16 cellular contexts compared by ENCODE assay signal in genomic region chr16:47342055-47342454, GRCh38.
DNase-seq lines count a peak whose midpoint lies in the region; ATAC-seq, FAIRE-seq and TF ChIP-seq lines count a peak whose summit lies in the region.
"Had no signal": no experiment of that assay in that cellular context is flagged by ENCODE, and none has a peak within 500 bp of the region (broad histone marks: within the 10 kb centered on the region; RNA-seq: fewer than 3 reads in every experiment).

No MANE protein-coding gene starts in this region.

- H2AK5ac ChIP-seq in mesenchymal stem cell (ENCODE audit: low read length, severe bottlenecking), result no peak overlapping the region

- H3K27me3 ChIP-seq in HepG2 (ENCODE audit: control insufficient read depth in 1 of 2, insufficient read depth in 2 of 2, low read length in 2 of 2) (no peaks in the 10 kb centered on the region), right lobe of liver (no peaks in the 10 kb centered on the region), astrocyte (ENCODE audit: insufficient read depth, low read length) (no peaks in the 10 kb centered on the region), mesenchymal stem cell (ENCODE audit: control insufficient read depth in 1 of 2, insufficient read depth in 1 of 2, low read length in 2 of 2) (no peaks in the 10 kb centered on the region)
- H3K27me3 ChIP-seq: BLaER1 had no signal

- no peaks in the 10 kb centered on the region for H3K4me1 Mint-ChIP-seq in astrocyte (ENCODE audit: low read depth, unreplicated experiment)
- H3K4me1 Mint-ChIP-seq in activated T-helper 2 cell treated with anti-CD3 and anti-CD28 coated beads, Interferon-gamma antibody, Interleukin-2, Interleukin-4, amounts not matched to agents 10 μg/mL and 5 μg/mL and 100 μg/mL, durations not matched to agents 14 hours and 24 hours and 36 hours (ENCODE audit: low read depth), result no peaks in the 10 kb centered on the region

- H3K9ac ChIP-seq in HepG2 (ENCODE audit: insufficient read depth, low read depth, low read length) (no peak overlapping the region), astrocyte (ENCODE audit: low read length) (no peak overlapping the region), mesenchymal stem cell (ENCODE audit: low read length) (peak overlapping the region; percentile 11)
- H3K9ac ChIP-seq: BLaER1 had no signal

- no peak overlapping the region for H3K4ac ChIP-seq in mesenchymal stem cell (ENCODE audit: low read depth in 1 of 2, low read length in 2 of 2)

- no peak overlapping the region for H2BK12ac ChIP-seq in mesenchymal stem cell (ENCODE audit: low read length in 2 of 2)

- H3K27ac Mint-ChIP-seq in astrocyte (ENCODE audit: unreplicated experiment), result no peak overlapping the region
- no peak overlapping the region for H3K27ac Mint-ChIP-seq in activated T-helper 2 cell treated with anti-CD3 and anti-CD28 coated beads, Interferon-gamma antibody, Interleukin-2, Interleukin-4, amounts not matched to agents 10 μg/mL and 5 μg/mL and 100 μg/mL, durations not matched to agents 14 hours and 24 hours and 36 hours
- H3K27ac Mint-ChIP-seq: HFFc6 had no signal

- no peak overlapping the region for H3K4me2 ChIP-seq in HepG2 (ENCODE audit: low read depth, low read length)
- H3K4me2 ChIP-seq in astrocyte (ENCODE audit: low read length), result no peak overlapping the region
- H3K4me2 ChIP-seq in mesenchymal stem cell (ENCODE audit: low read length, poor library complexity, severe bottlenecking), result no peak overlapping the region
- H3K4me2 ChIP-seq: BLaER1 had no signal

- peaks cover 15% of the 10 kb centered on the region for H3K9me3 Mint-ChIP-seq in astrocyte (ENCODE audit: unreplicated experiment)
- peaks cover 22% of the 10 kb centered on the region for H3K9me3 Mint-ChIP-seq in activated T-helper 2 cell treated with anti-CD3 and anti-CD28 coated beads, Interferon-gamma antibody, Interleukin-2, Interleukin-4, amounts not matched to agents 10 μg/mL and 5 μg/mL and 100 μg/mL, durations not matched to agents 14 hours and 24 hours and 36 hours

- H3K18ac ChIP-seq in mesenchymal stem cell (ENCODE audit: low read depth in 1 of 2, low read length in 2 of 2), result no peak overlapping the region

- no peak overlapping the region for H4K8ac ChIP-seq in mesenchymal stem cell (ENCODE audit: low read length)

- H3K14ac ChIP-seq in mesenchymal stem cell (ENCODE audit: low read length in 2 of 2), result no peak overlapping the region

- no peaks in the 10 kb centered on the region for H3K27me3 Mint-ChIP-seq in astrocyte (ENCODE audit: low read depth, unreplicated experiment)
- H3K27me3 Mint-ChIP-seq in activated T-helper 2 cell treated with anti-CD3 and anti-CD28 coated beads, Interferon-gamma antibody, Interleukin-2, Interleukin-4, amounts not matched to agents 10 μg/mL and 5 μg/mL and 100 μg/mL, durations not matched to agents 14 hours and 24 hours and 36 hours (ENCODE audit: low read depth), result no peaks in the 10 kb centered on the region
- H3K27me3 Mint-ChIP-seq: CD8-positive, alpha-beta memory T cell had no signal

- H2BK15ac ChIP-seq in mesenchymal stem cell (ENCODE audit: low read depth, poor library complexity, severe bottlenecking), result no peak overlapping the region

- H3K4me3 Mint-ChIP-seq in astrocyte (ENCODE audit: unreplicated experiment), result no peak overlapping the region
- no peak overlapping the region for H3K4me3 Mint-ChIP-seq in activated T-helper 2 cell treated with anti-CD3 and anti-CD28 coated beads, Interferon-gamma antibody, Interleukin-2, Interleukin-4, amounts not matched to agents 10 μg/mL and 5 μg/mL and 100 μg/mL, durations not matched to agents 14 hours and 24 hours and 36 hours (ENCODE audit: low read depth)
- H3K4me3 Mint-ChIP-seq: CD8-positive, alpha-beta memory T cell; HFFc6 had no signal

- peaks cover 3% of the 10 kb centered on the region for H3K79me1 ChIP-seq in mesenchymal stem cell (replicated peaks; ENCODE audit: low read length, poor library complexity, severe bottlenecking)

- no peak overlapping the region for H3K23ac ChIP-seq in mesenchymal stem cell (ENCODE audit: low read length in 2 of 2)

- H3K36me3 ChIP-seq in HepG2 (replicated peaks in 1 of 2; ENCODE audit: control insufficient read depth in 1 of 2, insufficient read depth in 2 of 2, low read length in 2 of 2) (no peaks in the 10 kb centered on the region), right lobe of liver (no peaks in the 10 kb centered on the region), astrocyte (ENCODE audit: insufficient read depth, low read length) (no peaks in the 10 kb centered on the region), mesenchymal stem cell (ENCODE audit: control insufficient read depth in 1 of 2, insufficient read depth in 2 of 2, low read depth in 1 of 2, low read length in 2 of 2) (peaks cover 7 to 9% of the 10 kb centered on the region in 2 experiments)

- no peaks in the 10 kb centered on the region for H3K79me2 ChIP-seq in HepG2 (ENCODE audit: insufficient read depth, low read length)
- no peaks in the 10 kb centered on the region for H3K79me2 ChIP-seq in astrocyte (ENCODE audit: insufficient read depth, low read length)

- H4K20me1 ChIP-seq in HepG2 (ENCODE audit: insufficient read depth, low read length), result no peaks in the 10 kb centered on the region
- no peaks in the 10 kb centered on the region for H4K20me1 ChIP-seq in astrocyte (ENCODE audit: insufficient read depth, low read length)
- H4K20me1 ChIP-seq: BLaER1 had no signal

- no peak overlapping the region for H4K91ac ChIP-seq in mesenchymal stem cell (ENCODE audit: low read length)

- no peak overlapping the region for H3K4me3 ChIP-seq in HepG2 (replicated peaks in 1 of 3; ENCODE audit: insufficient read depth in 1 of 3, low read depth in 2 of 3, low read length in 3 of 3)
- H3K4me3 ChIP-seq in right lobe of liver, result no peak overlapping the region
- no peak overlapping the region for H3K4me3 ChIP-seq in astrocyte (ENCODE audit: insufficient read depth, low read depth, low read length)
- no peak overlapping the region for H3K4me3 ChIP-seq in mesenchymal stem cell (ENCODE audit: insufficient read depth in 1 of 2, low read depth in 1 of 2, low read length in 2 of 2)
- H3K4me3 ChIP-seq: BLaER1 had no signal

- FAIRE-seq in HepG2 (lab: Jason Lieb, UNC) (no peak), astrocyte (lab: Jason Lieb, UNC) (no peak)

- ATAC-seq in HepG2, result no peak
- ATAC-seq in right lobe of liver, result no peak

- intact Hi-C loops in HepG2 (cut with micrococcal nuclease; ENCODE audit: unreplicated experiment), result no loop called here
- intact Hi-C loops in right lobe of liver (cut with DNase I), result no loop called here
- intact Hi-C loops in activated T-helper 2 cell treated with anti-CD3 and anti-CD28 coated beads, Interferon-gamma antibody, Interleukin-2, Interleukin-4, amounts not matched to agents 10 μg/mL and 5 μg/mL and 100 μg/mL, durations not matched to agents 14 hours and 24 hours and 36 hours (cut with micrococcal nuclease), result no loop called here

- H3K9me3 ChIP-seq in HepG2 (ENCODE audit: low read length), result peaks cover 3% of the 10 kb centered on the region; the same call in 1 of the 2 replicates
- H3K9me3 ChIP-seq in right lobe of liver, result no peaks in the 10 kb centered on the region
- peaks cover 5% of the 10 kb centered on the region for H3K9me3 ChIP-seq in astrocyte (ENCODE audit: insufficient read depth, low read depth, low read length)
- peaks cover 19% of the 10 kb centered on the region for H3K9me3 ChIP-seq in mesenchymal stem cell (ENCODE audit: control insufficient read depth, low read length)
- H3K9me3 ChIP-seq: Caco-2 had no signal

- DNase-seq in HepG2 (ENCODE audit: low spot score) (no peak), right lobe of liver (no peak), astrocyte (ENCODE audit: low read depth) (peak; percentile 43), mesenchymal stem cell (no peak), AG08395 (ENCODE audit: low spot score) (no peak), NCI-H748 treated with DMSO at 0.1 percent for 48 hours (lab: John Stamatoyannopoulos, UW) (no peak)
- DNase-seq in activated T-helper 2 cell treated with anti-CD3 and anti-CD28 coated beads, Interferon-gamma antibody, Interleukin-2, Interleukin-4, amounts not matched to agents 10 μg/mL and 5 μg/mL and 100 μg/mL, durations not matched to agents 14 hours and 24 hours and 36 hours (ENCODE audit: low spot score), result no peak
- DNase-seq: AML-193; Caco-2; CD8-positive, alpha-beta memory T cell; DND-41; GF-D8; HCEC 1CT; HFFc6 had no signal

- BruUV-seq in HepG2 (replicated peaks; lab: Mats Ljungman, UMichigan), result no TSS peak

- no peak overlapping the region for H2BK120ac ChIP-seq in mesenchymal stem cell (ENCODE audit: low read depth, low read length)

- no peak for TF ChIP-seq EP300 in HepG2 (IDR thresholded peaks at IDR 0.05; ENCODE audit: low read depth in 2 of 2, low read length in 2 of 2)
- TF ChIP-seq EP300 in HepG2 (CRISPR knock-in tag; IDR thresholded peaks at IDR 0.05; ENCODE audit: borderline replicate concordance), result no peak

- TF ChIP-seq POLR2A in HepG2 (IDR thresholded peaks at IDR 0.05; ENCODE audit: insufficient read depth in 1 of 2, low read depth in 2 of 2, low read length in 2 of 2), result no peak
- TF ChIP-seq POLR2A in right lobe of liver (IDR thresholded peaks at IDR 0.05), result no peak

- no peak for TF ChIP-seq RAD21 in HepG2 (CRISPR knock-in tag; IDR thresholded peaks at IDR 0.05)

- peaks cover 14% of the 10 kb centered on the region for H3K36me3 Mint-ChIP-seq in astrocyte (ENCODE audit: low read depth, unreplicated experiment)
- H3K36me3 Mint-ChIP-seq in activated T-helper 2 cell treated with anti-CD3 and anti-CD28 coated beads, Interferon-gamma antibody, Interleukin-2, Interleukin-4, amounts not matched to agents 10 μg/mL and 5 μg/mL and 100 μg/mL, durations not matched to agents 14 hours and 24 hours and 36 hours (ENCODE audit: low read depth), result peaks cover 16% of the 10 kb centered on the region

- in situ Hi-C loops in HepG2 (cut with HindIII; ENCODE audit: extremely low pct_ligation_motif_present, low pct_unique_long_range_greater_than_20kb), result no loop called here

- TF ChIP-seq CTCF in HepG2 (CRISPR knock-in tag; IDR thresholded peaks at IDR 0.05) (no peak), right lobe of liver (IDR thresholded peaks at IDR 0.05) (no peak), astrocyte (IDR thresholded peaks at IDR 0.05; ENCODE audit: insufficient read depth, low read depth, low read length) (no peak)

- POLR2A ChIA-PET in HepG2 (lab: Yijun Ruan, JAX), result no interaction called here

- no peak overlapping the region for H2BK5ac ChIP-seq in mesenchymal stem cell (ENCODE audit: low read depth, low read length, poor library complexity, severe bottlenecking)

- WGBS in HepG2 (ENCODE audit: low lambda C conversion rate), result 95% methylated on average over 2 of the region's 2 CpGs
- 87% methylated on average over 2 of the region's 2 CpGs for WGBS in right lobe of liver (ENCODE audit: insufficient coverage, low coverage, low lambda C conversion rate, missing lambda C conversion rate)
- WGBS in mesenchymal stem cell, result 100% methylated on average over 1 of the region's 2 CpGs

- no peak overlapping the region for H3K27ac ChIP-seq in HepG2 (ENCODE audit: extremely low read length, insufficient read depth, low read length)
- H3K27ac ChIP-seq in right lobe of liver, result no peak overlapping the region
- H3K27ac ChIP-seq in astrocyte (ENCODE audit: low read depth, low read length), result no peak overlapping the region
- no peak overlapping the region for H3K27ac ChIP-seq in mesenchymal stem cell (ENCODE audit: low read length, poor library complexity, severe bottlenecking)
- H3K27ac ChIP-seq: 22Rv1, BLaER1 had no signal

- H2AFZ ChIP-seq in HepG2 (ENCODE audit: low read length) (no peak overlapping the region), astrocyte (ENCODE audit: low read depth, low read length) (no peak overlapping the region), mesenchymal stem cell (ENCODE audit: low read depth, low read length) (no peak overlapping the region)

- H3K4me1 ChIP-seq in HepG2 (ENCODE audit: insufficient read depth, low read length), result no peaks in the 10 kb centered on the region
- H3K4me1 ChIP-seq in right lobe of liver, result no peaks in the 10 kb centered on the region
- H3K4me1 ChIP-seq in astrocyte (ENCODE audit: insufficient read depth, low read length), result no peaks in the 10 kb centered on the region
- H3K4me1 ChIP-seq in mesenchymal stem cell (ENCODE audit: control insufficient read depth, insufficient read depth, low read depth, low read length), result no peaks in the 10 kb centered on the region
- H3K4me1 ChIP-seq: Caco-2 had no signal

- CTCF ChIA-PET in HepG2 (lab: Yijun Ruan, JAX; ENCODE audit: low intra/inter-chr PET ratio, low total read pairs), result no interaction called here
